Comparison of ENCODE assay signal across 8 cellular contexts in the genomic region with DNA sequence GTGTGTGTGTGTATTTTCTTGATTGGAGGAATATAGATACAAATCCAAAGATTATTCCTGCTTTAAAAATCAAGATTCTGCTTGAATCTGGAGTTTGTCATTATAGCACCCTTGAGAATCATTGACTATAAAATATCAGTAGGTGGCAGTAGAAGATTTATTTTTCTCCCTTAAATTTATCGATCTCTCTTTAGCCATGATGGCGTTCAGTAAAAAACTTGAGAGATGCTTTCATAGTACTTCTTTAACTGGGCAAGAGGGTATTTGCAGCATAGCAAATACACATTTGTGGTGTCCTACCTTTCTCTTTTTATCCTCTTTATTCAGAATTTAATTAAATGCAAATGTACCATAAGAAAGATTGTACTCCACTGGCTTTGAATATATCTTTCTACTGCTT.
DNase-seq lines count a peak whose midpoint lies in the region; ATAC-seq, FAIRE-seq and TF ChIP-seq lines count a peak whose summit lies in the region.

No MANE protein-coding gene starts in this region.

- no peak overlapping the region for H3K4me3 Mint-ChIP-seq in naive thymus-derived CD4-positive, alpha-beta T cell

- H2BK120ac ChIP-seq in H1 (replicated peaks; ENCODE audit: low read depth, low read length): no peak overlapping the region

- H4K91ac ChIP-seq in H1 (replicated peaks; ENCODE audit: insufficient read length, low read length): no peak overlapping the region

- no peak overlapping the region for H2BK5ac ChIP-seq in H1 (ENCODE audit: low read depth, low read length)

- H3F3A ChIP-seq in PC-3 (ENCODE audit: low read length, unreplicated experiment): no peaks in the 10 kb centered on the region

- POLR2A ChIA-PET in PC-3 (lab: Charles Lee; ENCODE audit: unreplicated experiment): no interaction called here
- POLR2A ChIA-PET in H1 (lab: Charles Lee; ENCODE audit: partially characterized antibody): no interaction called here
- POLR2A ChIA-PET in naive thymus-derived CD4-positive, alpha-beta T cell (lab: Charles Lee): interaction anchor here (1.6 to 2.1 kb wide), 2 partner anchors 517 to 518 kb away, joined by 4 to 6 read pairs; a partner anchor contains a TSS

- no peaks in the 10 kb centered on the region for H3K9me2 ChIP-seq in PC-3 (replicated peaks; ENCODE audit: low read length)

- no peaks in the 10 kb centered on the region for H3K23me2 ChIP-seq in H1 (ENCODE audit: low read depth, low read length)

- no peak overlapping the region for H3K9ac ChIP-seq in PC-3 (ENCODE audit: low read length)
- H3K9ac ChIP-seq in H1 (replicated peaks in 1 of 4; ENCODE audit: extremely low read depth in 1 of 4, low read depth in 3 of 4, low read length in 3 of 4): no peak overlapping the region

- H3K27me3 Mint-ChIP-seq in naive thymus-derived CD4-positive, alpha-beta T cell: peaks cover 0 to 16% (median 4%) of the 10 kb centered on the region in 5 donors

- H2BK12ac ChIP-seq in H1 (ENCODE audit: low read depth, low read length): no peak overlapping the region

- no peak overlapping the region for H3K23ac ChIP-seq in H1 (ENCODE audit: insufficient read length)

- no peak overlapping the region for H3K18ac ChIP-seq in H1 (ENCODE audit: extremely low read depth, low read length)

- H4K5ac ChIP-seq in H1 (ENCODE audit: insufficient read length, low read depth, low read length): no peak overlapping the region

- H3K4me1 Mint-ChIP-seq in naive thymus-derived CD4-positive, alpha-beta T cell: peaks cover 0 to 19% (median 9%) of the 10 kb centered on the region in 7 donors

- no peak overlapping the region for H2BK20ac ChIP-seq in H1 (ENCODE audit: low read length)

- TF ChIP-seq EP300 in H1 (IDR thresholded peaks at IDR 0.05; ENCODE audit: borderline replicate concordance in 1 of 2, low read depth in 2 of 2, low read length in 2 of 2): no peak

- H3K4me2 ChIP-seq in PC-3 (ENCODE audit: low read length) (peak overlapping the region; percentile 29; the same call in 1 of the 2 replicates), H1 (ENCODE audit: insufficient read depth in 1 of 2, low read depth in 2 of 2, low read length in 2 of 2) (no peak overlapping the region)

- no peaks in the 10 kb centered on the region for H3K36me3 Mint-ChIP-seq in naive thymus-derived CD4-positive, alpha-beta T cell

- no peak overlapping the region for H3K27ac Mint-ChIP-seq in naive thymus-derived CD4-positive, alpha-beta T cell

- CTCF ChIA-PET in PC-3 (lab: Charles Lee): interaction anchor here (1.1 kb wide), 1 partner anchor 519 kb away, joined by 5 read pairs; no protein-coding TSS in a partner anchor
- CTCF ChIA-PET in H1 (lab: Charles Lee; ENCODE audit: partially characterized antibody): interaction anchor here (0.6 to 3.8 kb wide), 34 partner anchors 11 to 567 kb away, joined by 3 to 40 read pairs (median 4); a partner anchor contains a TSS
- CTCF ChIA-PET in naive thymus-derived CD4-positive, alpha-beta T cell (lab: Charles Lee): interaction anchor here (0.6 to 4.7 kb wide), 9 partner anchors 14 to 1973 kb away, joined by 3 to 44 read pairs (median 3); no protein-coding TSS in a partner anchor

- H3K36me3 ChIP-seq in PC-3 (ENCODE audit: low read depth, low read length) (no peaks in the 10 kb centered on the region), H1 (ENCODE audit: control insufficient read depth in 2 of 4, insufficient read depth in 4 of 4, low read length in 3 of 4) (peaks cover 2 to 5% (median 3%) of the 10 kb centered on the region in 4 experiments; a peak in 4 of 8 replicates)
- no peaks in the 10 kb centered on the region for H3K36me3 ChIP-seq in naive thymus-derived CD4-positive, alpha-beta T cell (ENCODE audit: control insufficient read depth in 2 of 3, insufficient read depth in 3 of 3, low read length in 3 of 3)

- intact Hi-C loops in PC-3 (cut with micrococcal nuclease): loop anchor here (1.0 to 5.0 kb wide), 5 partner anchors 46 to 552 kb away; no protein-coding TSS in a partner anchor
- intact Hi-C loops in naive thymus-derived CD4-positive, alpha-beta T cell (cut with micrococcal nuclease): loop anchor here (1.0 to 5.0 kb wide), 5 partner anchors 64 to 553 kb away; no protein-coding TSS in a partner anchor

- ATAC-seq in HG03442 (IDR thresholded peaks at IDR 0.05; ENCODE audit: unreplicated experiment) (peak; percentile 78), PC-3 (peak; percentile 71), HG03135 (IDR thresholded peaks at IDR 0.05; ENCODE audit: unreplicated experiment) (no peak)
- peak; percentile 60 for ATAC-seq in naive thymus-derived CD4-positive, alpha-beta T cell

- peak overlapping the region; percentile 27; the same call in 1 of the 2 replicates for H2AFZ ChIP-seq in PC-3 (ENCODE audit: low read length)
- H2AFZ ChIP-seq in H1 (ENCODE audit: low read length): no peak overlapping the region

- H3K79me2 ChIP-seq in PC-3 (ENCODE audit: low read length) (no peaks in the 10 kb centered on the region), H1 (ENCODE audit: control insufficient read depth in 1 of 2, insufficient read depth in 2 of 2, low read length in 2 of 2) (no peaks in the 10 kb centered on the region)

- H4K8ac ChIP-seq in H1 (ENCODE audit: extremely low read depth, insufficient read depth, low read length): no peak overlapping the region

- peak; percentile 10 for DNase-seq in DMS153 treated with DMSO at 0.1 percent for 48 hours (lab: John Stamatoyannopoulos, UW; ENCODE audit: unreplicated experiment)
- DNase-seq in DMS153 (lab: John Stamatoyannopoulos, UW): no peak
- DNase-seq in PC-3: peak; percentile 65
- DNase-seq in H1 (ENCODE audit: low read depth in 1 of 2, low spot score in 2 of 2): no peak
- peak in 6 of 9 donors; percentile 11 to 49 (median 38) for DNase-seq in naive thymus-derived CD4-positive, alpha-beta T cell
- DNase-seq in occipital lobe (lab: John Stamatoyannopoulos, UW): no peak

- H3K79me1 ChIP-seq in H1 (ENCODE audit: low read depth, low read length): no peaks in the 10 kb centered on the region

- TF ChIP-seq RAD21 in H1 (IDR thresholded peaks at IDR 0.05 in 1 of 2, conservative IDR thresholded peaks at IDR 0.05 in 1 of 2; ENCODE audit: low read depth in 2 of 2, low read length in 2 of 2): peak; percentile 57 to 68

- no peak for FAIRE-seq in H1 (lab: Jason Lieb, UNC)

- H3K27me3 ChIP-seq in PC-3 (ENCODE audit: low read length) (no peaks in the 10 kb centered on the region), H1 (replicated peaks in 1 of 4; ENCODE audit: control insufficient read depth in 3 of 4, extremely low read depth in 1 of 4, insufficient read depth in 3 of 4, low read length in 3 of 4) (no peaks in the 10 kb centered on the region)
- H3K27me3 ChIP-seq in naive thymus-derived CD4-positive, alpha-beta T cell (ENCODE audit: control insufficient read depth in 2 of 2, insufficient read depth in 2 of 2, low read length in 2 of 2): no peaks in the 10 kb centered on the region

- H3K9me3 ChIP-seq in PC-3 (ENCODE audit: low read length): no peaks in the 10 kb centered on the region
- no peaks in the 10 kb centered on the region for H3K9me3 ChIP-seq in H1 (ENCODE audit: insufficient read depth in 2 of 2, low read depth in 1 of 2, low read length in 1 of 2)
- no peaks in the 10 kb centered on the region for H3K9me3 ChIP-seq in naive thymus-derived CD4-positive, alpha-beta T cell (ENCODE audit: control insufficient read depth in 2 of 3, low read length in 3 of 3)

- WGBS in H1 (ENCODE audit: extremely low coverage in 1 of 2, insufficient coverage in 1 of 2, insufficient read length in 1 of 2, insufficient replicate concordance in 2 of 2, low coverage in 1 of 2, low lambda C conversion rate in 2 of 2, missing lambda C conversion rate in 1 of 2), 2 experiments: 65% methylated on average over 2 of the region's 2 CpGs; no CpG with 5 or more reads in 1 of the 2 experiments

- H3K4me1 ChIP-seq in PC-3 (ENCODE audit: insufficient read depth, low read length): 0 out of 2 replicates have a peak, but pooled peaks cover 4% of the 10 kb centered on the region
- H3K4me1 ChIP-seq in H1 (replicated peaks in 1 of 4; ENCODE audit: control insufficient read depth in 3 of 4, insufficient read depth in 4 of 4, low read length in 3 of 4): no peaks in the 10 kb centered on the region; a peak in 1 of 7 replicates
- H3K4me1 ChIP-seq in naive thymus-derived CD4-positive, alpha-beta T cell (ENCODE audit: control insufficient read depth in 2 of 2, insufficient read depth in 2 of 2, low read length in 2 of 2): peaks cover 0 to 6% of the 10 kb centered on the region in 2 donors

- no peaks in the 10 kb centered on the region for H3K9me3 Mint-ChIP-seq in naive thymus-derived CD4-positive, alpha-beta T cell

- H3K4ac ChIP-seq in H1 (replicated peaks; ENCODE audit: insufficient read length, low read depth, low read length): no peak overlapping the region

- H2AK5ac ChIP-seq in H1 (ENCODE audit: low read depth, low read length): no peak overlapping the region

- H4K20me1 ChIP-seq in PC-3 (ENCODE audit: low read length) (no peaks in the 10 kb centered on the region), H1 (replicated peaks in 1 of 2; ENCODE audit: control insufficient read depth in 1 of 2, insufficient read depth in 2 of 2, low read length in 2 of 2) (no peaks in the 10 kb centered on the region)

- no peak overlapping the region for H2BK15ac ChIP-seq in H1 (ENCODE audit: low read length)

- H3K14ac ChIP-seq in H1 (ENCODE audit: insufficient read length): no peak overlapping the region

- TF ChIP-seq POLR2A in H1 (IDR thresholded peaks at IDR 0.05; ENCODE audit: control extremely low read depth in 1 of 2, low read depth in 2 of 2, low read length in 2 of 2): no peak

- peak; percentile 77 for TF ChIP-seq CTCF in PC-3 (conservative IDR thresholded peaks at IDR 0.05; ENCODE audit: low read depth, low read length)
- TF ChIP-seq CTCF in H1 (IDR thresholded peaks at IDR 0.05; ENCODE audit: control extremely low read depth in 1 of 3, insufficient read depth in 1 of 3, low read depth in 1 of 3, low read length in 3 of 3): peak in 1 of 3 experiments; percentile 31; a peak in 2 of 4 replicates

- no TSS peak for BruUV-seq in PC-3 (replicated peaks; lab: Mats Ljungman, UMichigan)

- H3K4me3 ChIP-seq in PC-3 (ENCODE audit: low read length) (no peak overlapping the region), H1 (ENCODE audit: extremely low read depth in 1 of 4, insufficient read depth in 2 of 4, low read depth in 3 of 4, low read length in 4 of 4) (no peak overlapping the region)
- no peak overlapping the region for H3K4me3 ChIP-seq in naive thymus-derived CD4-positive, alpha-beta T cell (ENCODE audit: low read length)

- H3K27ac ChIP-seq in PC-3 (ENCODE audit: low read length) (no peak overlapping the region), H1 (ENCODE audit: low read depth, low read length) (no peak overlapping the region)
- no peak overlapping the region for H3K27ac ChIP-seq in naive thymus-derived CD4-positive, alpha-beta T cell (ENCODE audit: low read depth, low read length)

- no peak overlapping the region for H3K56ac ChIP-seq in H1 (replicated peaks; ENCODE audit: insufficient read length, low read depth, low read length)

TF ChIP-seq in H1, 55 proteins besides CTCF, POLR2A, EP300 and RAD21:
- no peak for TF ChIP-seq RBBP5 (IDR thresholded peaks at IDR 0.05; ENCODE audit: borderline replicate concordance, low read depth, low read length)
- peak; percentile 36; the same call in 1 of the 2 replicates for TF ChIP-seq YY1 (IDR thresholded peaks at IDR 0.05; ENCODE audit: low read depth, low read length)

Comparison
In these comparisons a context has a peak if more than half of its experiments do, and no peak if none do; other contexts are left out.
1. DNase-seq: peak in DMS153 treated with DMSO at 0.1 percent for 48 hours (single experiment), PC-3 (single experiment) and naive thymus-derived CD4-positive, alpha-beta T cell (6 of 9); none in DMS153 (single experiment), H1 (0 of 2) and occipital lobe (single experiment).